7 cellular contexts compared by ENCODE assay signal in genomic region chr4:152128356-152128755, GRCh38.
"Had no signal": no experiment of that assay in that cellular context is flagged by ENCODE, and none has a peak within 500 bp of the region (broad histone marks: within the 10 kb centered on the region; RNA-seq: fewer than 3 reads in every experiment).

No MANE protein-coding gene starts in this region.

- H3K4me2 ChIP-seq: GM23338 had no signal

- H3K9me3 Mint-ChIP-seq: GM23338 had no signal

- H3K27ac Mint-ChIP-seq: GM23338, H9, IgD-negative memory B cell had no signal

- H3K4me3 ChIP-seq: GM23338 had no signal

- DNase-seq: H9, HCEC 1CT, KBM-7 had no signal

- H3K27ac ChIP-seq: HL-60 had no signal

- ATAC-seq: GM23338, HepG2 had no signal

- H3K4me1 Mint-ChIP-seq: GM23338, H9 had no signal

- H2AFZ ChIP-seq: GM23338 had no signal

- H3K4me3 Mint-ChIP-seq: GM23338, H9, IgD-negative memory B cell had no signal
